In the genomic region with DNA sequence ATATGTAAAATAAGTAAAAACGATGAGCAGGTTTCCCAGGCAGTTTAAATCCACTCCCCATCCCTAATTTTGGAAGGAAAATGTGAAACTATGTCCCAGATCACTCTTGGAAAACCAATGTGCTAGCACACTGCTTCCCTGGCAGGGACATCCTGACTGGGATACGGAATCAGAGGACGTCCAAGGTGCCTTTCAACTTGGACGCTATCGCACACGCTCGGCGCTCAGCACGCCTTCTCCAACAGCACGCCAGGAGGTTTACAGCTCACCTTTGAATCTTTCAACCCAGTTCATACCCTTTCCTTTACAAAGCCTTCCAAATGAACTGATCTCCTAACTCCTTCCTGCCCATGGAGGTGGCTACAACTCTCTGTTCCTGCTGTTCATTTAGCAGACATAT, we compare ENCODE assay signal across 23 cellular contexts.
"Had no signal": no experiment of that assay in that cellular context is flagged by ENCODE, and none has a peak within 500 bp of the region (broad histone marks: within the 10 kb centered on the region; RNA-seq: fewer than 3 reads in every experiment).

No MANE protein-coding gene starts in this region.

- H3K9me3 ChIP-seq: colonic mucosa, gastroesophageal sphincter, heart left ventricle, left lung had no signal

- ATAC-seq: effector memory CD8-positive, alpha-beta T cell; esophagus mucosa; foreskin keratinocyte; gastroesophageal sphincter; heart left ventricle; left cardiac atrium; left lung; left ventricle myocardium superior had no signal

- H3K4me3 ChIP-seq: colonic mucosa, gastroesophageal sphincter, heart left ventricle, left lung, lung had no signal

- FAIRE-seq: endometrium, frontal cortex, islet of Langerhans, keratinocyte had no signal

- H3K27me3 ChIP-seq: colonic mucosa, gastroesophageal sphincter, heart left ventricle, left lung had no signal

- DNase-seq: colonic mucosa; cortex of kidney; effector CD8-positive, alpha-beta T cell; effector memory CD8-positive, alpha-beta T cell; endodermal cell; erythroblast; foreskin keratinocyte; heart left ventricle; hippocampal formation; left cardiac atrium; left lung; left ventricle myocardium superior; mammary epithelial cell; mesendoderm; midbrain had no signal

- H3K4me1 ChIP-seq: colonic mucosa, foreskin keratinocyte, gastroesophageal sphincter, heart left ventricle, left lung had no signal

- H3K36me3 ChIP-seq: colonic mucosa, left lung had no signal

- H3K27ac ChIP-seq: colonic mucosa, epithelial cell of prostate, foreskin keratinocyte, gastroesophageal sphincter, heart left ventricle, left lung had no signal
